ENCODE assay signal across 1 cellular context in the genomic region with DNA sequence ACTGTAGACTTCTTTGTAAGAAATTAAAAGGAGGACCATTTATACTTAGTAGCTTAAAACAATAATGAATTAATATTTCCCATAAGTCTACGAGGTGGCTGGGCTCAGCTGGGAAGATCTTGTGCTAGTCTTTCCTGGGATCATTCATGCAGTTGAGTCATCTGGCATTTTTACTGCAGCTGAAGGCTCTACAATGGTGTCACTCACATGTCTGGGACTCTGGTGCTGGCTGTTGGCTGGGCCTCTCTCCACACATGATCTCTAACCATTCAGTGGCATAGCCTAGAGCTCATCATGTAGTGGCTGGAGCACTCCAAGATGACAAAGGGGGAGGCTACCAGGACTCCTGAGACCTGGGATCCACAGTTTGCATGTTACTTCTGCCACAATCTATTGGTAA.
TF ChIP-seq lines count a peak whose summit lies in the region.

No MANE protein-coding gene starts in this region.

TF ChIP-seq in endothelial cell of umbilical vein, 7 proteins besides CTCF, POLR2A, EP300 and RAD21:
- no peak for TF ChIP-seq FOS (IDR thresholded peaks at IDR 0.05; ENCODE audit: borderline replicate concordance, insufficient read depth, low read length)
- TF ChIP-seq EZH2 (IDR thresholded peaks at IDR 0.05; ENCODE audit: borderline replicate concordance, low read depth, low read length, severe bottlenecking), result no peak
- TF ChIP-seq, protein P1, sequence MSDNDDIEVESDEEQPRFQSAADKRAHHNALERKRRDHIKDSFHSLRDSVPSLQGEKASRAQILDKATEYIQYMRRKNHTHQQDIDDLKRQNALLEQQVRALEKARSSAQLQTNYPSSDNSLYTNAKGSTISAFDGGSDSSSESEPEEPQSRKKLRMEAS (IDR thresholded peaks at IDR 0.05; ENCODE audit: insufficient read depth, insufficient read length), result no peak
- no peak for TF ChIP-seq POLR2AphosphoS5 (IDR thresholded peaks at IDR 0.05; ENCODE audit: insufficient read depth, low read depth, low read length)
- no peak for TF ChIP-seq GATA2 (IDR thresholded peaks at IDR 0.05; ENCODE audit: insufficient read depth, insufficient read length, low read depth, low read length)
- no peak for TF ChIP-seq JUN (IDR thresholded peaks at IDR 0.05; ENCODE audit: borderline replicate concordance, insufficient read depth, insufficient read length, low read depth)
- TF ChIP-seq MYC (IDR thresholded peaks at IDR 0.05; ENCODE audit: low read depth, low read length), result no peak
